13 cellular contexts compared by ENCODE assay signal in genomic region chr20:4113546-4113945, GRCh38.
"Had no signal": no experiment of that assay in that cellular context is flagged by ENCODE, and none has a peak within 500 bp of the region (broad histone marks: within the 10 kb centered on the region; RNA-seq: fewer than 3 reads in every experiment).

No MANE protein-coding gene starts in this region.

- H3K27ac ChIP-seq: coronary artery, suprapubic skin, transverse colon, vagina had no signal

- H3K4me3 Mint-ChIP-seq: activated T-helper 1 cell treated with anti-CD3 and anti-CD28 coated beads, Interleukin-12 subunit alpha, Interleukin-12 subunit beta, Interleukin-2, Interleukin-4 antibody, amounts not matched to agents 30 ng/mL and 10 ng/mL and 1 ng/mL, durations not matched to agents 14 hours and 24 hours and 36 hours; central memory CD8-positive, alpha-beta T cell; nephron progenitor cell; stimulated activated naive CD8-positive, alpha-beta T cell treated with anti-CD3 and anti-CD28 coated beads, Interleukin-15, Interleukin-2, amounts not matched to agents 100 ng/mL and 50 ng/mL, for 24 hours had no signal

- H3K27ac Mint-ChIP-seq: nephron progenitor cell, progenitor cell of endocrine pancreas had no signal

- H3K36me3 ChIP-seq: suprapubic skin, transverse colon, vagina had no signal

- H3K9me3 Mint-ChIP-seq: activated T-helper 1 cell treated with anti-CD3 and anti-CD28 coated beads, Interleukin-12 subunit alpha, Interleukin-12 subunit beta, Interleukin-2, Interleukin-4 antibody, amounts not matched to agents 30 ng/mL and 10 ng/mL and 1 ng/mL, durations not matched to agents 14 hours and 24 hours and 36 hours; central memory CD8-positive, alpha-beta T cell; nephron progenitor cell; stimulated activated naive CD8-positive, alpha-beta T cell treated with anti-CD3 and anti-CD28 coated beads, Interleukin-15, Interleukin-2, amounts not matched to agents 100 ng/mL and 50 ng/mL, for 24 hours had no signal

- H3K27me3 ChIP-seq: transverse colon, vagina had no signal

- H3K9me3 ChIP-seq: suprapubic skin, transverse colon, vagina had no signal

- DNase-seq: activated CD4-positive, alpha-beta T cell treated with anti-CD3 and anti-CD28 coated beads, Interleukin-2, amount 50 U/mL, for 1 hour; activated naive CD4-positive, alpha-beta T cell; activated T-cell treated with anti-CD3 and anti-CD28 coated beads for 4 hours; nephron progenitor cell; T-helper 9 cell had no signal

- H3K4me3 ChIP-seq: coronary artery, suprapubic skin, transverse colon, vagina had no signal
